ENCODE assay signal across 28 cellular contexts in genomic region chr3:53801319-53801718, GRCh38. TPM values are rescaled to one million over a fixed set of nuclear protein-coding genes. Genes with fewer than 3 reads are reported as not detected.
"Had no signal": no experiment of that assay in that cellular context is flagged by ENCODE, and none has a peak within 500 bp of the region (broad histone marks: within the 10 kb centered on the region; RNA-seq: fewer than 3 reads in every experiment).

No MANE protein-coding gene starts in this region.

- H3K27ac ChIP-seq: adrenal gland, body of pancreas, esophagus muscularis mucosa, foreskin keratinocyte, gastrocnemius medialis, heart left ventricle, VCaP had no signal

- H3K4me3 ChIP-seq: adrenal gland, body of pancreas, esophagus muscularis mucosa, gastrocnemius medialis, heart left ventricle had no signal

- H3K9me3 ChIP-seq: adrenal gland, body of pancreas, esophagus muscularis mucosa, gastrocnemius medialis, heart left ventricle had no signal

- H3K27me3 ChIP-seq: adrenal gland, body of pancreas, esophagus muscularis mucosa, foreskin keratinocyte, gastrocnemius medialis had no signal

- H3K36me3 ChIP-seq: esophagus muscularis mucosa, gastrocnemius medialis, heart left ventricle had no signal

- DNase-seq: activated CD4-positive, alpha-beta memory T cell treated with anti-CD3 and anti-CD28 coated beads, Interleukin-2, amount 10 ng/mL, durations not matched to agents 7 days and 5 days; activated CD4-positive, alpha-beta T cell treated with anti-CD3 and anti-CD28 coated beads for 1 hour; activated CD4-positive, alpha-beta T cell treated with anti-CD3 and anti-CD28 coated beads for 4 hours; activated CD4-positive, alpha-beta T cell treated with anti-CD3 and anti-CD28 coated beads, Interleukin-2, amount 10 ng/mL, durations not matched to agents 7 days and 5 days; activated CD4-positive, alpha-beta T cell treated with anti-CD3 and anti-CD28 coated beads, Interleukin-2, amount 50 U/mL, for 4 hours; activated CD8-positive, alpha-beta memory T cell treated with anti-CD3 and anti-CD28 coated beads, Interleukin-2, amount 50 U/mL, for 48 hours; activated naive CD4-positive, alpha-beta T cell treated with anti-CD3 and anti-CD28 coated beads for 36 hours; activated naive CD8-positive, alpha-beta T cell treated with anti-CD3 and anti-CD28 coated beads for 36 hours; activated naive CD8-positive, alpha-beta T cell treated with anti-CD3 and anti-CD28 coated beads, Interleukin-2, amount 50 U/mL, for 24 hours; activated T-cell treated with anti-CD3 and anti-CD28 coated beads for 4 hours; activated T-cell treated with anti-CD3 and anti-CD28 coated beads, Interleukin-2, amount 50 U/mL, for 24 hours; activated T-cell treated with anti-CD3 and anti-CD28 coated beads, Interleukin-2, amount 50 U/mL, for 72 hours; amygdala; body of pancreas; caudate nucleus; cortex of kidney; dermis blood vessel endothelial cell; effector CD4-positive, alpha-beta T cell; effector memory CD8-positive, alpha-beta T cell; erythroblast; foreskin keratinocyte; gastrocnemius medialis; heart left ventricle; T-helper 2 cell had no signal

- H3K4me1 ChIP-seq: esophagus muscularis mucosa, foreskin keratinocyte had no signal

- ATAC-seq: activated naive CD8-positive, alpha-beta T cell treated with anti-CD3 and anti-CD28 coated beads, Interleukin-2, amount 50 U/mL, for 24 hours; activated T-cell treated with anti-CD3 and anti-CD28 coated beads, Interleukin-2, amount 50 U/mL, for 72 hours; body of pancreas; effector memory CD8-positive, alpha-beta T cell; foreskin keratinocyte; gastrocnemius medialis; heart left ventricle; WTC11 had no signal

RNA-seq across cellular contexts. Expression of gene IL17RB, which starts 45.0 kb away (rescaled TPM):
- total RNA-seq: activated naive CD8-positive, alpha-beta T cell treated with anti-CD3 and anti-CD28 coated beads for 36 hours; dermis blood vessel endothelial cell; foreskin keratinocyte had no signal
- polyA plus RNA-seq: foreskin keratinocyte had no signal
